8 cellular contexts compared by ENCODE assay signal in genomic region chr5:95554331-95554646, GRCh38.
DNase-seq lines count a peak whose midpoint lies in the region; ATAC-seq and TF ChIP-seq lines count a peak whose summit lies in the region.

No MANE protein-coding gene starts in this region.

- H3K9me3 Mint-ChIP-seq in activated naive CD4-positive, alpha-beta T cell treated with anti-CD3 and anti-CD28 coated beads, Interleukin-2, amount 50 U/mL, for 24 hours = no peaks in the 10 kb centered on the region
- no peaks in the 10 kb centered on the region for H3K9me3 Mint-ChIP-seq in stimulated activated naive CD8-positive, alpha-beta T cell treated with anti-CD3 and anti-CD28 coated beads, Interleukin-15, Interleukin-2, amounts not matched to agents 100 ng/mL and 50 ng/mL, for 24 hours

- DNase-seq in activated naive CD4-positive, alpha-beta T cell (lab: John Stamatoyannopoulos, UW) = no peak
- DNase-seq in iPS DF 6.9 (ENCODE audit: low read depth, low spot score) (no peak), epidermal melanocyte (ENCODE audit: insufficient read length, low spot score) (no peak), DMS153 treated with DMSO at 0.1 percent for 48 hours (lab: John Stamatoyannopoulos, UW; ENCODE audit: unreplicated experiment) (no peak)

- WGBS in iPS DF 6.9 (ENCODE audit: insufficient coverage, insufficient read length) = no CpG with 5 or more reads among the region's 6 CpGs

- no peaks in the 10 kb centered on the region for H3K27me3 Mint-ChIP-seq in activated naive CD4-positive, alpha-beta T cell treated with anti-CD3 and anti-CD28 coated beads, Interleukin-2, amount 50 U/mL, for 24 hours
- no peaks in the 10 kb centered on the region for H3K27me3 Mint-ChIP-seq in stimulated activated naive CD8-positive, alpha-beta T cell treated with anti-CD3 and anti-CD28 coated beads, Interleukin-15, Interleukin-2, amounts not matched to agents 100 ng/mL and 50 ng/mL, for 24 hours

- peak overlapping the region; percentile 98 for H3K27ac Mint-ChIP-seq in activated naive CD4-positive, alpha-beta T cell treated with anti-CD3 and anti-CD28 coated beads, Interleukin-2, amount 50 U/mL, for 24 hours
- H3K27ac Mint-ChIP-seq in stimulated activated naive CD8-positive, alpha-beta T cell treated with anti-CD3 and anti-CD28 coated beads, Interleukin-15, Interleukin-2, amounts not matched to agents 100 ng/mL and 50 ng/mL, for 24 hours = peak overlapping the region; percentile 92

- peaks cover 9% of the 10 kb centered on the region for H3K36me3 Mint-ChIP-seq in activated naive CD4-positive, alpha-beta T cell treated with anti-CD3 and anti-CD28 coated beads, Interleukin-2, amount 50 U/mL, for 24 hours
- peaks cover 14% of the 10 kb centered on the region for H3K36me3 Mint-ChIP-seq in stimulated activated naive CD8-positive, alpha-beta T cell treated with anti-CD3 and anti-CD28 coated beads, Interleukin-15, Interleukin-2, amounts not matched to agents 100 ng/mL and 50 ng/mL, for 24 hours (ENCODE audit: low read depth)

- no peak for TF ChIP-seq CTCF in VCaP (conservative IDR thresholded peaks at IDR 0.05)

- H3K4me3 Mint-ChIP-seq in activated naive CD4-positive, alpha-beta T cell treated with anti-CD3 and anti-CD28 coated beads, Interleukin-2, amount 50 U/mL, for 24 hours = peak overlapping the region; percentile 93
- H3K4me3 Mint-ChIP-seq in stimulated activated naive CD8-positive, alpha-beta T cell treated with anti-CD3 and anti-CD28 coated beads, Interleukin-15, Interleukin-2, amounts not matched to agents 100 ng/mL and 50 ng/mL, for 24 hours = peak overlapping the region; percentile 93

- ATAC-seq in HG03103 (IDR thresholded peaks at IDR 0.05; ENCODE audit: low read depth, unreplicated experiment) = peak; percentile 22

- H3K27ac ChIP-seq in VCaP (peak overlapping the region; percentile 84), iPS DF 6.9 (ENCODE audit: low read length) (no peak overlapping the region)

- H3K36me3 ChIP-seq in iPS DF 6.9 (ENCODE audit: control insufficient read depth, insufficient read depth, low read length) = no peaks in the 10 kb centered on the region

- peak overlapping the region; percentile 86; the same call in 1 of the 2 replicates for H3K4me3 ChIP-seq in iPS DF 6.9 (ENCODE audit: low read length)

- H3K4me1 Mint-ChIP-seq in activated naive CD4-positive, alpha-beta T cell treated with anti-CD3 and anti-CD28 coated beads, Interleukin-2, amount 50 U/mL, for 24 hours = peaks cover 56% of the 10 kb centered on the region
- peaks cover 34% of the 10 kb centered on the region for H3K4me1 Mint-ChIP-seq in stimulated activated naive CD8-positive, alpha-beta T cell treated with anti-CD3 and anti-CD28 coated beads, Interleukin-15, Interleukin-2, amounts not matched to agents 100 ng/mL and 50 ng/mL, for 24 hours (ENCODE audit: low read depth)

- no peaks in the 10 kb centered on the region for H3K9me3 ChIP-seq in iPS DF 6.9 (ENCODE audit: control insufficient read depth, insufficient read depth, low read length)

- H3K4me1 ChIP-seq in iPS DF 6.9 (ENCODE audit: control insufficient read depth, insufficient read depth, low read length) = no peaks in the 10 kb centered on the region

- no peaks in the 10 kb centered on the region for H3K27me3 ChIP-seq in iPS DF 6.9 (ENCODE audit: control insufficient read depth, insufficient read depth, low read length)
